Comparison of ENCODE assay signal across 17 cellular contexts in the genomic region with DNA sequence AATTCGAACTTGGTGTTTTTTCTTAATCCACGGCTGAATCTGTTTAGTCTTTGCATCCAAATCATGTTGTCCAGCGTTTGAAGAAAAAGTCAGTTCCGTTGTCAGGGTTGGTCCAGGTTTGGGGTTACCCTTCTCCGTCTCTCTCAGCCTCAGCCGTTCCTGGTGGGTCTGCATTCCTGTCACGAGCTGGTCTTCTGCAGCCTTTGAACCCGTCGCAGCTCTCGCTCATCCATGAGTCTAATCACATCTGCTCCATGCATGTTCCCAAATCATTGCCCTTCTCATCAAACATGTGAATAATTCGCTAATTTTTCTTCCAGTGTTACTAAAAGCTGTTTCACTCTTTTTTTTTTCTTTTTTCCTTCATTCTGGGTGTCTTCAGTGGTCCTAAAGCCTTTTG. TPM values are rescaled to one million over a fixed set of nuclear protein-coding genes. Genes with fewer than 3 reads are reported as not detected.
DNase-seq lines count a peak whose midpoint lies in the region; FAIRE-seq and TF ChIP-seq lines count a peak whose summit lies in the region.
"Had no signal": no experiment of that assay in that cellular context is flagged by ENCODE, and none has a peak within 500 bp of the region (broad histone marks: within the 10 kb centered on the region; RNA-seq: fewer than 3 reads in every experiment).

No MANE protein-coding gene starts in this region.

- no peak overlapping the region for H3K4me3 ChIP-seq in smooth muscle cell
- H3K4me3 ChIP-seq: HAP-1, PC-9 had no signal

- H3K4me1 ChIP-seq in smooth muscle cell (ENCODE audit: low read depth), result peaks cover 13% of the 10 kb centered on the region

- H3K9me3 Mint-ChIP-seq in T-helper 2 cell treated with Interferon-gamma antibody and Interleukin-4, amounts not matched to agents 5 μg/mL and 100 μg/mL, for 36 hours, result no peaks in the 10 kb centered on the region
- no peaks in the 10 kb centered on the region for H3K9me3 Mint-ChIP-seq in dendritic cell treated with granulocyte-macrophage colony-stimulating factor and Interleukin-4, amounts not matched to agents 40 ng/mL and 50 ng/mL, for 4 days

- H3K36me3 ChIP-seq in smooth muscle cell (ENCODE audit: low read depth), result no peaks in the 10 kb centered on the region
- H3K36me3 ChIP-seq: HAP-1 had no signal

- no peaks in the 10 kb centered on the region for H4K20me1 ChIP-seq in smooth muscle cell (ENCODE audit: low read depth)

- H2AFZ ChIP-seq in smooth muscle cell (ENCODE audit: low read depth), result no peak overlapping the region
- H2AFZ ChIP-seq: PC-9 had no signal

- no peak for TF ChIP-seq CTCF in smooth muscle cell (IDR thresholded peaks at IDR 0.05; ENCODE audit: borderline replicate concordance, insufficient read depth, poor library complexity, severe bottlenecking)

- H3K27me3 Mint-ChIP-seq in T-helper 2 cell treated with Interferon-gamma antibody and Interleukin-4, amounts not matched to agents 5 μg/mL and 100 μg/mL, for 36 hours (ENCODE audit: low read depth), result no peaks in the 10 kb centered on the region
- peaks cover 2% of the 10 kb centered on the region for H3K27me3 Mint-ChIP-seq in dendritic cell treated with granulocyte-macrophage colony-stimulating factor and Interleukin-4, amounts not matched to agents 40 ng/mL and 50 ng/mL, for 4 days

- no peaks in the 10 kb centered on the region for H3K27me3 ChIP-seq in smooth muscle cell (ENCODE audit: low read depth)

- H3K27ac ChIP-seq in smooth muscle cell (ENCODE audit: low read depth), result peak overlapping the region; percentile 79
- H3K27ac ChIP-seq: 22Rv1, PC-9 had no signal

- DNase-seq in T-helper 2 cell treated with Interferon-gamma antibody and Interleukin-4, amounts not matched to agents 5 μg/mL and 100 μg/mL, for 36 hours (ENCODE audit: low spot score), result no peak
- DNase-seq in T-helper 2 cell, result no peak
- DNase-seq in GM19239 (ENCODE audit: insufficient read length, low spot score), result no peak
- DNase-seq in smooth muscle cell (lab: John Stamatoyannopoulos, UW; ENCODE audit: unreplicated experiment), result no peak
- no peak for DNase-seq in stimulated activated CD4-positive, alpha-beta T cell treated with anti-CD3 and anti-CD28 coated beads, Interleukin-2, amount 100 ng/mL, for 24 hours
- DNase-seq in NCI-H345 treated with DMSO at 0.1 percent for 48 hours (lab: John Stamatoyannopoulos, UW; ENCODE audit: unreplicated experiment), result no peak
- no peak for DNase-seq in NCI-H1105 (lab: John Stamatoyannopoulos, UW)
- DNase-seq: C1 segment of cervical spinal cord, NCI-H1048, NCI-H1694, NCI-H2107, NCI-H226, PC-9 had no signal

- H3K79me2 ChIP-seq in smooth muscle cell (ENCODE audit: low read depth), result no peaks in the 10 kb centered on the region

- H3K4me2 ChIP-seq in smooth muscle cell, result no peak overlapping the region
- H3K4me2 ChIP-seq: PC-9 had no signal

- H3K4me1 Mint-ChIP-seq in T-helper 2 cell treated with Interferon-gamma antibody and Interleukin-4, amounts not matched to agents 5 μg/mL and 100 μg/mL, for 36 hours (ENCODE audit: low read depth), result peaks cover 33% of the 10 kb centered on the region
- peaks cover 75% of the 10 kb centered on the region for H3K4me1 Mint-ChIP-seq in dendritic cell treated with granulocyte-macrophage colony-stimulating factor and Interleukin-4, amounts not matched to agents 40 ng/mL and 50 ng/mL, for 4 days (ENCODE audit: low read depth)

- H3K27ac Mint-ChIP-seq in T-helper 2 cell treated with Interferon-gamma antibody and Interleukin-4, amounts not matched to agents 5 μg/mL and 100 μg/mL, for 36 hours, result peak overlapping the region; percentile 13
- peak overlapping the region; percentile 46 for H3K27ac Mint-ChIP-seq in dendritic cell treated with granulocyte-macrophage colony-stimulating factor and Interleukin-4, amounts not matched to agents 40 ng/mL and 50 ng/mL, for 4 days

- 83% methylated on average over 11 of the region's 11 CpGs for WGBS in smooth muscle cell (ENCODE audit: low lambda C conversion rate)

- H3K9ac ChIP-seq in smooth muscle cell (ENCODE audit: low read depth), result no peak overlapping the region

- H3K9me3 ChIP-seq in smooth muscle cell (replicated peaks; ENCODE audit: low read depth), result no peaks in the 10 kb centered on the region
- H3K9me3 ChIP-seq: HAP-1 had no signal

- peak; percentile 53 for FAIRE-seq in GM19239 (lab: Jason Lieb, UNC)
- FAIRE-seq: GM18507 had no signal

- intact Hi-C loops in dendritic cell treated with granulocyte-macrophage colony-stimulating factor and Interleukin-4, amounts not matched to agents 40 ng/mL and 50 ng/mL, for 4 days (cut with micrococcal nuclease), result no loop called here

- peaks cover 3% of the 10 kb centered on the region for H3F3A ChIP-seq in smooth muscle cell (ENCODE audit: low read depth)

- H3K36me3 Mint-ChIP-seq in T-helper 2 cell treated with Interferon-gamma antibody and Interleukin-4, amounts not matched to agents 5 μg/mL and 100 μg/mL, for 36 hours (ENCODE audit: low read depth), result peaks cover 48% of the 10 kb centered on the region
- H3K36me3 Mint-ChIP-seq in dendritic cell treated with granulocyte-macrophage colony-stimulating factor and Interleukin-4, amounts not matched to agents 40 ng/mL and 50 ng/mL, for 4 days (ENCODE audit: low read depth), result peaks cover 58% of the 10 kb centered on the region

- no peak overlapping the region for H3K4me3 Mint-ChIP-seq in T-helper 2 cell treated with Interferon-gamma antibody and Interleukin-4, amounts not matched to agents 5 μg/mL and 100 μg/mL, for 36 hours
- no peak overlapping the region for H3K4me3 Mint-ChIP-seq in dendritic cell treated with granulocyte-macrophage colony-stimulating factor and Interleukin-4, amounts not matched to agents 40 ng/mL and 50 ng/mL, for 4 days

RNA-seq across cellular contexts. Expression of gene EXOC3, which starts 39.0 kb away (rescaled TPM):
- 22.6 and 30.5 TPM in 2 replicates for total RNA-seq in smooth muscle cell
- 22.9 and 23.6 TPM in 2 replicates for polyA plus RNA-seq in smooth muscle cell
